In genomic region chr20:25194333-25194972, GRCh38 we compare ENCODE assay signal across 10 cellular contexts. TPM values are rescaled to one million over a fixed set of nuclear protein-coding genes. Genes with fewer than 3 reads are reported as not detected.
A peak's percentile ranks its signal among the peaks of the same experiment; 100 is the strongest.
DNase-seq lines count a peak whose midpoint lies in the region; ATAC-seq and TF ChIP-seq lines count a peak whose summit lies in the region.
"Had no signal": no experiment of that assay in that cellular context is flagged by ENCODE, and none has a peak within 500 bp of the region (broad histone marks: within the 10 kb centered on the region; RNA-seq: fewer than 3 reads in every experiment).

No MANE protein-coding gene starts in this region.

- no peak overlapping the region for H3K27ac Mint-ChIP-seq in activated naive CD4-positive, alpha-beta T cell treated with anti-CD3 and anti-CD28 coated beads, Interleukin-2, amount 50 U/mL, for 24 hours
- no peak overlapping the region for H3K27ac Mint-ChIP-seq in activated CD4-positive, alpha-beta memory T cell treated with anti-CD3 and anti-CD28 coated beads for 36 hours

- H3K9ac ChIP-seq in mucosa of stomach (ENCODE audit: low read length), result peak overlapping the region; percentile 87

- CTCF ChIA-PET in activated CD4-positive, alpha-beta memory T cell treated with anti-CD3 and anti-CD28 coated beads for 36 hours (lab: Charles Lee), result interaction anchor here (1.0 to 1.5 kb wide), 2 partner anchors 8 to 199 kb away, joined by 3 to 4 read pairs; no protein-coding TSS in a partner anchor

- H3K4me3 ChIP-seq in mucosa of stomach (ENCODE audit: low read length), result no peak overlapping the region
- H3K4me3 ChIP-seq in thoracic aorta, result peak overlapping the region; percentile 91
- H3K4me3 ChIP-seq in foreskin fibroblast (ENCODE audit: low read depth in 1 of 2, low read length in 2 of 2), result no peak overlapping the region

- no peak for ATAC-seq in thoracic aorta (ENCODE audit: insufficient number of reproducible peaks, low FRiP score, low read depth)
- no peak for ATAC-seq in activated CD4-positive, CD25-positive, alpha-beta regulatory T cell treated with anti-CD3 and anti-CD28 coated beads, Interleukin-2, amount 50 U/mL, for 24 hours
- no peak for ATAC-seq in GM18520 (IDR thresholded peaks at IDR 0.05; ENCODE audit: unreplicated experiment)

- peak overlapping the region in 1 of 2 donors; percentile 86 for H3K27ac ChIP-seq in thoracic aorta

- no peaks in the 10 kb centered on the region for H3K27me3 ChIP-seq in mucosa of stomach (ENCODE audit: control insufficient read depth, insufficient read depth, low read length)
- H3K27me3 ChIP-seq in thoracic aorta (replicated peaks; ENCODE audit: insufficient read depth), result no peaks in the 10 kb centered on the region

- intact Hi-C loops in activated CD4-positive, alpha-beta memory T cell treated with anti-CD3 and anti-CD28 coated beads for 36 hours (cut with micrococcal nuclease), result loop anchor here (2.0 kb wide), 1 partner anchor 202 kb away; the partner anchor contains the start of gene APMAP

- no peak for TF ChIP-seq CTCF in thoracic aorta (IDR thresholded peaks at IDR 0.05)
- TF ChIP-seq CTCF in foreskin fibroblast (IDR thresholded peaks at IDR 0.05; ENCODE audit: low read depth, low read length), result no peak

- H3K9me3 ChIP-seq in mucosa of stomach (ENCODE audit: control insufficient read depth, low read length) (no peaks in the 10 kb centered on the region), thoracic aorta (no peaks in the 10 kb centered on the region)

- H3K4me1 Mint-ChIP-seq in activated naive CD4-positive, alpha-beta T cell treated with anti-CD3 and anti-CD28 coated beads, Interleukin-2, amount 50 U/mL, for 24 hours, result peaks cover 43% of the 10 kb centered on the region
- H3K4me1 Mint-ChIP-seq in activated CD4-positive, alpha-beta memory T cell treated with anti-CD3 and anti-CD28 coated beads for 36 hours (ENCODE audit: low read depth), result peaks cover 33% of the 10 kb centered on the region

- H3K36me3 ChIP-seq in mucosa of stomach (ENCODE audit: control insufficient read depth, insufficient read depth, low read length), result no peaks in the 10 kb centered on the region
- H3K36me3 ChIP-seq in thoracic aorta, result no peaks in the 10 kb centered on the region

- H3K4me1 ChIP-seq in mucosa of stomach (ENCODE audit: control insufficient read depth, insufficient read depth, low read length) (peaks cover 17% of the 10 kb centered on the region), thoracic aorta (ENCODE audit: control insufficient read depth in 1 of 2, low read depth in 2 of 2) (peaks cover 8 to 54% of the 10 kb centered on the region in 2 donors)

- POLR2A ChIA-PET in activated CD4-positive, alpha-beta memory T cell treated with anti-CD3 and anti-CD28 coated beads for 36 hours (lab: Charles Lee), result interaction anchor here (1.3 kb wide), 1 partner anchor 103 kb away, joined by 4 read pairs; no protein-coding TSS in a partner anchor

- no peaks in the 10 kb centered on the region for H3K27me3 Mint-ChIP-seq in activated naive CD4-positive, alpha-beta T cell treated with anti-CD3 and anti-CD28 coated beads, Interleukin-2, amount 50 U/mL, for 24 hours
- H3K27me3 Mint-ChIP-seq in activated CD4-positive, alpha-beta memory T cell treated with anti-CD3 and anti-CD28 coated beads for 36 hours, result no peaks in the 10 kb centered on the region

- H3K4me3 Mint-ChIP-seq in activated naive CD4-positive, alpha-beta T cell treated with anti-CD3 and anti-CD28 coated beads, Interleukin-2, amount 50 U/mL, for 24 hours, result peak overlapping the region; percentile 94
- peak overlapping the region; percentile 89 for H3K4me3 Mint-ChIP-seq in activated CD4-positive, alpha-beta memory T cell treated with anti-CD3 and anti-CD28 coated beads for 36 hours

- DNase-seq in activated naive CD4-positive, alpha-beta T cell treated with Interleukin-2 at 50 U/mL for 16 hours, result no peak
- DNase-seq in activated CD4-positive, alpha-beta memory T cell treated with anti-CD3 and anti-CD28 coated beads for 36 hours, result no peak
- DNase-seq in thoracic aorta (ENCODE audit: low spot score) (no peak), foreskin fibroblast (no peak)
- DNase-seq: amniotic stem cell, GOT3 had no signal

- no peaks in the 10 kb centered on the region for H3K36me3 Mint-ChIP-seq in activated naive CD4-positive, alpha-beta T cell treated with anti-CD3 and anti-CD28 coated beads, Interleukin-2, amount 50 U/mL, for 24 hours
- peaks cover 2% of the 10 kb centered on the region for H3K36me3 Mint-ChIP-seq in activated CD4-positive, alpha-beta memory T cell treated with anti-CD3 and anti-CD28 coated beads for 36 hours

- H3K9me3 Mint-ChIP-seq in activated naive CD4-positive, alpha-beta T cell treated with anti-CD3 and anti-CD28 coated beads, Interleukin-2, amount 50 U/mL, for 24 hours, result no peaks in the 10 kb centered on the region
- no peaks in the 10 kb centered on the region for H3K9me3 Mint-ChIP-seq in activated CD4-positive, alpha-beta memory T cell treated with anti-CD3 and anti-CD28 coated beads for 36 hours

RNA-seq across cellular contexts. Expression of gene ENTPD6, which starts 1.1 kb away (rescaled TPM):
- 10 to 100 TPM; 48.5 to 51.0 TPM for total RNA-seq in activated CD4-positive, alpha-beta memory T cell treated with anti-CD3 and anti-CD28 coated beads for 36 hours
- total RNA-seq in thoracic aorta, result 100 to 1,000 TPM in 1 of 2 donors, 10 to 100 TPM in 1; 82.0 to 107 TPM

RNA-seq across cellular contexts. Expression of gene PYGB, which starts 53.4 kb away (rescaled TPM):
- total RNA-seq in activated CD4-positive, alpha-beta memory T cell treated with anti-CD3 and anti-CD28 coated beads for 36 hours, result 10 to 100 TPM; 23.4 to 24.0 TPM
- 100 to 1,000 TPM; 124 to 256 TPM for total RNA-seq in thoracic aorta

Comparison
In these comparisons a context has a peak if more than half of its experiments do, and no peak if none do; other contexts are left out.
1. RNA of gene PYGB, which starts 53.4 kb away (total RNA-seq): 124 to 256 TPM in thoracic aorta; 23.4 to 24.0 TPM in activated CD4-positive, alpha-beta memory T cell treated with anti-CD3 and anti-CD28 coated beads for 36 hours; every median in the first group is over 4 times any median in the second.